Comparison of ENCODE assay signal across 8 cellular contexts in the genomic region with DNA sequence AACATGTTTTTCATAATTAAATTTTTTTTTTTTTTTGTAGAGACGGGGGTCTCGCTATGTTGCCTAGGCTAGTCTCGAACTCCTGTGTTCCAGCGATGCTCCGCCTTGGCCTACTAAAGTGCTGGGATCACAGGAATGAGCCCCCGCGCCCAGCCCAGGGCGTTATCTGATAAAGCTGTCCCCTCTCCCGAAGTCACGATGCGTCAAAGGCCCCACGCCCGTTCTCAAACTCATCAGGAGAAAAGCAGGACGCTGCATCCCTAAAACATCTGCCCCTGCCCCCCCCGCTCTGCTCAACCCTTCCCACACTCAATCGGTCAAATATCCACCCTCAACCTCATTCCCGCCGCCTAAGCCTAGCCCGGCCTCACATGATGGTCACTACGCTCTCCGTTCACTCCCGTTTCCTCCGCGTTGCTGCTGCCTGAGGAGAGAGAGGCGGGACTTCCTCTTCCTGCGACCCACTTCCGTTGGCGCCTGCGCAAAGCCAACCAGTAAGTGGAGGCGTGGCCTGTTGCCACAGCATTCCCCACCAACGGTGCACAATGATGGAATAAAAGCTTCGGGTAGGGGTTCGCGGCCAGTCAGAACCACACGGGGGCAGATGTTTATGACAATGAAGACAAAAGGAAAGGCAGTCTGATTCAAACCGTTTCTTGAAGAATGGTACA. TPM values are rescaled to one million over a fixed set of nuclear protein-coding genes. Genes with fewer than 3 reads are reported as not detected.
A peak's percentile ranks its signal among the peaks of the same experiment; 100 is the strongest.
DNase-seq lines count a peak whose midpoint lies in the region; ATAC-seq, FAIRE-seq and TF ChIP-seq lines count a peak whose summit lies in the region.

A gene (minus strand): TSS at position 438 of the 671 bp plus-strand sequence. CDS start 65 bp downstream, at position 373.

- peak within 1 kb of the TSS; percentile 77 for H2AFZ ChIP-seq in HepG2 (ENCODE audit: low read length)

- TF ChIP-seq CTCF in HepG2 (CRISPR knock-in tag; IDR thresholded peaks at IDR 0.05), result no peak

- no peak for FAIRE-seq in HepG2 (lab: Jason Lieb, UNC)

- H3K36me3 ChIP-seq in BLaER1, result peaks cover 53% of the 10 kb centered on the region
- H3K36me3 ChIP-seq in HepG2 (replicated peaks in 1 of 2; ENCODE audit: control insufficient read depth in 1 of 2, insufficient read depth in 2 of 2, low read length in 2 of 2), result peaks cover 10 to 28% of the 10 kb centered on the region in 2 experiments

- TF ChIP-seq RAD21 in HepG2 (CRISPR knock-in tag; IDR thresholded peaks at IDR 0.05), result no peak

- DNase-seq in GM19238 (ENCODE audit: insufficient read length, low spot score) (peak; percentile 82), NCI-H526 (lab: John Stamatoyannopoulos, UW) (peak; percentile 94 to 95), dermis blood vessel endothelial cell (peak; percentile 97), HepG2 (ENCODE audit: low spot score) (peak; percentile 91)
- peak; percentile 95 for DNase-seq in activated CD4-positive, alpha-beta T cell treated with anti-CD3 and anti-CD28 coated beads for 48 hours
- DNase-seq in stimulated activated CD4-positive, alpha-beta T cell treated with anti-CD3 and anti-CD28 coated beads, Interleukin-2, amount 100 ng/mL, for 48 hours, result peak; percentile 92 to 95

- H3K27me3 ChIP-seq in BLaER1 (no peaks in the 10 kb centered on the region), HepG2 (ENCODE audit: control insufficient read depth in 1 of 2, insufficient read depth in 2 of 2, low read length in 2 of 2) (no peaks in the 10 kb centered on the region; a peak in 1 of 5 replicates)

- BruUV-seq in HepG2 (replicated peaks; lab: Mats Ljungman, UMichigan), result TSS peak; percentile 93

- H3K4me3 ChIP-seq in BLaER1 (peak within 1 kb of the TSS; percentile 89), HepG2 (replicated peaks in 1 of 3; ENCODE audit: insufficient read depth in 1 of 3, low read depth in 2 of 3, low read length in 3 of 3) (peak within 1 kb of the TSS; percentile 92 to 95 (median 94))

- in situ Hi-C loops in HepG2 (cut with HindIII; ENCODE audit: extremely low pct_ligation_motif_present, low pct_unique_long_range_greater_than_20kb), result no loop called here

- TF ChIP-seq EP300 in HepG2 (IDR thresholded peaks at IDR 0.05; ENCODE audit: low read depth in 2 of 2, low read length in 2 of 2) (no peak), HepG2 (CRISPR knock-in tag; IDR thresholded peaks at IDR 0.05; ENCODE audit: borderline replicate concordance) (no peak)

- H3K4me1 ChIP-seq in BLaER1 (peaks cover 20% of the 10 kb centered on the region), HepG2 (ENCODE audit: insufficient read depth, low read length) (peaks cover 17% of the 10 kb centered on the region)

- POLR2A ChIA-PET in HepG2 (lab: Yijun Ruan, JAX), result interaction anchor here (0.6 to 4.0 kb wide), 22 partner anchors 9 to 267 kb away, joined by 3 to 47 read pairs (median 5); a partner anchor contains a TSS

- peak; percentile 94 to 95 for TF ChIP-seq POLR2A in HepG2 (IDR thresholded peaks at IDR 0.05; ENCODE audit: insufficient read depth in 1 of 2, low read depth in 2 of 2, low read length in 2 of 2)

- H3K79me2 ChIP-seq in HepG2 (ENCODE audit: insufficient read depth, low read length), result peaks cover 21% of the 10 kb centered on the region

- H3K27ac ChIP-seq in BLaER1 (peak within 1 kb of the TSS; percentile 87), HepG2 (ENCODE audit: extremely low read length, insufficient read depth, low read length) (peak within 1 kb of the TSS; percentile 90)

- H3K4me2 ChIP-seq in BLaER1 (peak within 1 kb of the TSS; percentile 92), HepG2 (ENCODE audit: low read depth, low read length) (peak within 1 kb of the TSS; percentile 91)

- H3K9me3 ChIP-seq in BLaER1 (no peaks in the 10 kb centered on the region), HepG2 (ENCODE audit: low read length) (no peaks in the 10 kb centered on the region)

- H4K20me1 ChIP-seq in BLaER1 (peaks cover 46% of the 10 kb centered on the region), HepG2 (ENCODE audit: insufficient read depth, low read length) (no peaks in the 10 kb centered on the region; the same call in 1 of the 2 replicates)

- whole genome bisulfite sequencing in HepG2 (ENCODE audit: low lambda C conversion rate), result 1% methylated on average over 36 of the region's 36 CpGs

- ATAC-seq in HG03439 (IDR thresholded peaks at IDR 0.05; ENCODE audit: unreplicated experiment) (peak; percentile 53), HepG2 (peak; percentile 75)

- intact Hi-C loops in HepG2 (cut with micrococcal nuclease; ENCODE audit: unreplicated experiment), result loop anchor here (1.0 to 2.0 kb wide), 3 partner anchors 14 to 107 kb away; a partner anchor contains a TSS

- CTCF ChIA-PET in HepG2 (lab: Yijun Ruan, JAX; ENCODE audit: low intra/inter-chr PET ratio, low total read pairs), result interaction anchor here (0.5 kb wide), 1 partner anchor 9 kb away, joined by 4 read pairs; no protein-coding TSS in a partner anchor

- peak within 1 kb of the TSS; percentile 94 for H3K9ac ChIP-seq in BLaER1
- H3K9ac ChIP-seq in HepG2 (ENCODE audit: insufficient read depth, low read depth, low read length), result peak within 1 kb of the TSS; percentile 95

TF ChIP-seq in HepG2, 621 proteins besides CTCF, POLR2A, EP300 and RAD21 (continues in another document):
- TF ChIP-seq FOXO1 (CRISPR knock-in tag; IDR thresholded peaks at IDR 0.05) (peak; percentile 25; the same call in 1 of the 2 replicates), HHEX (CRISPR knock-in tag; IDR thresholded peaks at IDR 0.05) (no peak), ZNF33B (CRISPR knock-in tag; IDR thresholded peaks at IDR 0.05) (no peak), ZNF530 (CRISPR knock-in tag; IDR thresholded peaks at IDR 0.05; ENCODE audit: low read depth) (no peak), TBL1XR1 (IDR thresholded peaks at IDR 0.05; ENCODE audit: borderline replicate concordance, low read length, partially characterized antibody) (no peak), YY1 (IDR thresholded peaks at IDR 0.05; ENCODE audit: insufficient read depth, insufficient replicate concordance, low read depth, low read length) (peak; percentile 42), HOXA7 (CRISPR knock-in tag; IDR thresholded peaks at IDR 0.05) (no peak), TCF12 (IDR thresholded peaks at IDR 0.05) (no peak), TCF12 (CRISPR knock-in tag; IDR thresholded peaks at IDR 0.05) (no peak), CC2D1A (CRISPR knock-in tag; IDR thresholded peaks at IDR 0.05) (0 out of 2 replicates have a peak, but pooled peaks have one; percentile 53), ZNF883 (CRISPR knock-in tag; IDR thresholded peaks at IDR 0.05; ENCODE audit: not compliant biosample characterization) (no peak), SRF (IDR thresholded peaks at IDR 0.05; ENCODE audit: low read depth, low read length) (no peak), SYNCRIP (IDR thresholded peaks at IDR 0.05; ENCODE audit: insufficient read depth, low read depth, low read length) (no peak), POLR2G (IDR thresholded peaks at IDR 0.05; ENCODE audit: low read depth, low read length) (peak; percentile 92)
- TF ChIP-seq, protein P1, sequence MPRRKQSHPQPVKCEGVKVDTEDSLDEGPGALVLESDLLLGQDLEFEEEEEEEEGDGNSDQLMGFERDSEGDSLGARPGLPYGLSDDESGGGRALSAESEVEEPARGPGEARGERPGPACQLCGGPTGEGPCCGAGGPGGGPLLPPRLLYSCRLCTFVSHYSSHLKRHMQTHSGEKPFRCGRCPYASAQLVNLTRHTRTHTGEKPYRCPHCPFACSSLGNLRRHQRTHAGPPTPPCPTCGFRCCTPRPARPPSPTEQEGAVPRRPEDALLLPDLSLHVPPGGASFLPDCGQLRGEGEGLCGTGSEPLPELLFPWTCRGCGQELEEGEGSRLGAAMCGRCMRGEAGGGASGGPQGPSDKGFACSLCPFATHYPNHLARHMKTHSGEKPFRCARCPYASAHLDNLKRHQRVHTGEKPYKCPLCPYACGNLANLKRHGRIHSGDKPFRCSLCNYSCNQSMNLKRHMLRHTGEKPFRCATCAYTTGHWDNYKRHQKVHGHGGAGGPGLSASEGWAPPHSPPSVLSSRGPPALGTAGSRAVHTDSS (CRISPR knock-in tag; conservative IDR thresholded peaks at IDR 0.05), result no peak
- TF ChIP-seq, protein P2, sequence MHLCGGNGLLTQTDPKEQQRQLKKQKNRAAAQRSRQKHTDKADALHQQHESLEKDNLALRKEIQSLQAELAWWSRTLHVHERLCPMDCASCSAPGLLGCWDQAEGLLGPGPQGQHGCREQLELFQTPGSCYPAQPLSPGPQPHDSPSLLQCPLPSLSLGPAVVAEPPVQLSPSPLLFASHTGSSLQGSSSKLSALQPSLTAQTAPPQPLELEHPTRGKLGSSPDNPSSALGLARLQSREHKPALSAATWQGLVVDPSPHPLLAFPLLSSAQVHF (CRISPR knock-in tag; IDR thresholded peaks at IDR 0.05), result no peak

RNA-seq across cellular contexts. Expression of the gene that starts here (rescaled TPM):
- total RNA-seq in dermis blood vessel endothelial cell, result 218 and 295 TPM in 2 replicates
- 485 and 593 TPM in 2 replicates for total RNA-seq in HepG2 (2016; rRNA removed; fragmentation: Illumina TruSeq; extraction: Trizol)
- 546 and 637 TPM in 2 replicates for total RNA-seq in HepG2 (2016; cell fraction: cytosol; rRNA removed; fragmentation: Illumina TruSeq; extraction: Trizol; ENCODE audit: low read depth)
- total RNA-seq in HepG2 (2016; cell fraction: insoluble cytoplasmic fraction; rRNA removed; fragmentation: Illumina TruSeq; extraction: Trizol), result 493 and 623 TPM in 2 replicates
- 348 and 425 TPM in 2 replicates for total RNA-seq in HepG2 (2016; cell fraction: membrane; rRNA removed; fragmentation: Illumina TruSeq; extraction: Trizol)
- total RNA-seq in HepG2 (2016; cell fraction: nucleus; rRNA removed; fragmentation: Illumina TruSeq; extraction: Trizol), result 161 and 163 TPM in 2 replicates
- 284 and 299 TPM in 2 replicates for polyA plus RNA-seq in HepG2 (2011; rRNA removed)
- polyA plus RNA-seq in HepG2 (2011; cell fraction: cytosol; rRNA removed), result 310 and 320 TPM in 2 replicates
- 64.5 and 68.4 TPM in 2 replicates for polyA plus RNA-seq in HepG2 (2011; cell fraction: nucleus; rRNA removed)
- polyA plus RNA-seq in HepG2 (2012), result 162 and 279 TPM in 2 replicates
- 325 and 406 TPM in 2 replicates for polyA plus RNA-seq in HepG2 (2016; cell fraction: cytosol; fragmentation: Illumina TruSeq; extraction: Trizol; ENCODE audit: low read depth)
- 334 and 359 TPM in 2 replicates for polyA plus RNA-seq in HepG2 (2016; cell fraction: insoluble cytoplasmic fraction; fragmentation: Illumina TruSeq; extraction: Trizol; ENCODE audit: low read depth)
- 194 and 247 TPM in 2 replicates for polyA plus RNA-seq in HepG2 (2016; cell fraction: membrane; fragmentation: Illumina TruSeq; extraction: Trizol; ENCODE audit: low read depth)
- 168 and 190 TPM in 2 replicates for polyA plus RNA-seq in HepG2 (2016; cell fraction: nucleus; fragmentation: Illumina TruSeq; extraction: Trizol; ENCODE audit: insufficient read depth, low read depth)
- polyA minus RNA-seq in HepG2 (2011; rRNA and poly(A)+ RNA removed; ENCODE audit: low replicate concordance), result 51.2 and 102 TPM in 2 replicates
- 47.3 and 47.6 TPM in 2 replicates for polyA minus RNA-seq in HepG2 (2011; cell fraction: cytosol; rRNA and poly(A)+ RNA removed)
- polyA minus RNA-seq in HepG2 (2011; cell fraction: nucleus; rRNA and poly(A)+ RNA removed), result 25.2 and 32.9 TPM in 2 replicates

Comparison
In these comparisons a context has a peak if more than half of its experiments do, and no peak if none do; other contexts are left out.
1. Peak in every context shown above with its lines: DNase-seq, ATAC-seq, H3K4me3 ChIP-seq and H3K27ac ChIP-seq.